Comparison of ENCODE assay signal across 18 cellular contexts in genomic region chrX:112874140-112874539, GRCh38. TPM values are rescaled to one million over a fixed set of nuclear protein-coding genes. Genes with fewer than 3 reads are reported as not detected.
DNase-seq lines count a peak whose midpoint lies in the region; ATAC-seq and TF ChIP-seq lines count a peak whose summit lies in the region.
"Had no signal": no experiment of that assay in that cellular context is flagged by ENCODE, and none has a peak within 500 bp of the region (broad histone marks: within the 10 kb centered on the region; RNA-seq: fewer than 3 reads in every experiment).

No MANE protein-coding gene starts in this region.

- H3K9ac ChIP-seq in adipocyte (ENCODE audit: low read length) (no peak overlapping the region), neural cell (ENCODE audit: low read length) (no peak overlapping the region)
- H3K9ac ChIP-seq: KMS-11 had no signal

- H3K79me2 ChIP-seq in neural cell (replicated peaks; ENCODE audit: insufficient read depth, low read length): no peaks in the 10 kb centered on the region

- H3K9me3 ChIP-seq in adipocyte (ENCODE audit: control insufficient read depth, low read length): peaks cover 1% of the 10 kb centered on the region
- H3K9me3 ChIP-seq in neural cell (ENCODE audit: low read length): no peaks in the 10 kb centered on the region
- H3K9me3 ChIP-seq in WERI-Rb-1 (ENCODE audit: severe bottlenecking): no peaks in the 10 kb centered on the region
- H3K9me3 ChIP-seq: gastroesophageal sphincter, testis had no signal

- no peak overlapping the region for H2AFZ ChIP-seq in neural cell (ENCODE audit: low read depth, low read length)

- H3K27ac ChIP-seq in neural cell (ENCODE audit: low read length) (no peak overlapping the region), WERI-Rb-1 (no peak overlapping the region)
- H3K27ac ChIP-seq: 22Rv1, dorsolateral prefrontal cortex, gastroesophageal sphincter, KMS-11, testis had no signal

- H3K4me3 ChIP-seq in adipocyte (ENCODE audit: low read length) (no peak overlapping the region), neural cell (ENCODE audit: low read length) (no peak overlapping the region), WERI-Rb-1 (ENCODE audit: low read depth, low read length) (no peak overlapping the region)
- H3K4me3 ChIP-seq: dorsolateral prefrontal cortex, gastroesophageal sphincter, testis had no signal

- ATAC-seq in HG03378 (IDR thresholded peaks at IDR 0.05; ENCODE audit: unreplicated experiment) (peak; percentile 29), GM21825 (IDR thresholded peaks at IDR 0.05; ENCODE audit: unreplicated experiment) (no peak)
- ATAC-seq: gastroesophageal sphincter had no signal

- peak; percentile 71 for TF ChIP-seq RAD21 in neural cell (conservative IDR thresholded peaks at IDR 0.05)

- H3K4me1 ChIP-seq in adipocyte (ENCODE audit: control insufficient read depth, insufficient read depth, low read length): peaks cover 9% of the 10 kb centered on the region
- H3K4me1 ChIP-seq: gastroesophageal sphincter, testis had no signal

- H3F3A ChIP-seq in neural cell (ENCODE audit: insufficient read depth, low read length, poor library complexity, severe bottlenecking): no peaks in the 10 kb centered on the region

- TF ChIP-seq CTCF in neural cell (IDR thresholded peaks at IDR 0.05; ENCODE audit: poor library complexity, severe bottlenecking) (peak; percentile 61), WERI-Rb-1 (IDR thresholded peaks at IDR 0.05; ENCODE audit: low read depth, low read length) (no peak)

- H3K9me2 ChIP-seq in neural cell (ENCODE audit: insufficient read depth, low read length): no peaks in the 10 kb centered on the region

- DNase-seq in DMS 273 (lab: John Stamatoyannopoulos, UW; ENCODE audit: unreplicated experiment) (peak; percentile 2), DMS 273 treated with DMSO at 0.1 percent for 48 hours (lab: John Stamatoyannopoulos, UW) (no peak), adipocyte (ENCODE audit: low read depth) (peak; percentile 68), WERI-Rb-1 (no peak), NCI-H345 treated with DMSO at 0.1 percent for 48 hours (lab: John Stamatoyannopoulos, UW; ENCODE audit: unreplicated experiment) (no peak)
- DNase-seq: activated T-cell treated with anti-CD3 and anti-CD28 coated beads, Interleukin-2, amount 50 U/mL, for 1 hour; amniotic stem cell; COR-L47; dorsolateral prefrontal cortex; islet precursor cell; posterior cingulate gyrus; testis had no signal

- no peaks in the 10 kb centered on the region for H4K20me1 ChIP-seq in neural cell (ENCODE audit: insufficient read depth)

- no peak overlapping the region for H3K4me2 ChIP-seq in neural cell (ENCODE audit: low read length)
- H3K4me2 ChIP-seq: KMS-11 had no signal

- TF ChIP-seq EP300 in neural cell (conservative IDR thresholded peaks at IDR 0.05; ENCODE audit: poor library complexity, severe bottlenecking): no peak

- H3K27me3 ChIP-seq in adipocyte (replicated peaks; ENCODE audit: control insufficient read depth, insufficient read depth, low read length): peaks cover 39% of the 10 kb centered on the region
- H3K27me3 ChIP-seq in neural cell (ENCODE audit: insufficient read depth, low read depth, low read length): no peaks in the 10 kb centered on the region
- peaks cover 58% of the 10 kb centered on the region for H3K27me3 ChIP-seq in WERI-Rb-1 (ENCODE audit: insufficient read depth, low read depth, severe bottlenecking)
- H3K27me3 ChIP-seq: gastroesophageal sphincter, testis had no signal

- no peaks in the 10 kb centered on the region for H3K36me3 ChIP-seq in adipocyte (ENCODE audit: control insufficient read depth, insufficient read depth, low read length, severe bottlenecking)
- no peaks in the 10 kb centered on the region for H3K36me3 ChIP-seq in neural cell (ENCODE audit: insufficient read depth, low read length)
- H3K36me3 ChIP-seq in WERI-Rb-1: no peaks in the 10 kb centered on the region
- H3K36me3 ChIP-seq: gastroesophageal sphincter had no signal

TF ChIP-seq in neural cell, 6 proteins besides CTCF, POLR2A, EP300 and RAD21:
- peak; percentile 52 for TF ChIP-seq SMC3 (conservative IDR thresholded peaks at IDR 0.05; ENCODE audit: poor library complexity)
- no peak for TF ChIP-seq TAF1 (IDR thresholded peaks at IDR 0.05; ENCODE audit: low read depth)

RNA-seq across cellular contexts. Expression of gene AMOT, which starts 33.5 kb away (rescaled TPM):
- polyA plus RNA-seq in neural cell: 2.8 and 6.3 TPM in 2 replicates
- polyA minus RNA-seq in neural cell: 11.2 and 13.0 TPM in 2 replicates

Comparison
In these comparisons a context has a peak if more than half of its experiments do, and no peak if none do; other contexts are left out.
1. DNase-seq: peak in DMS 273 (single experiment) and adipocyte (single experiment); none in DMS 273 treated with DMSO at 0.1 percent for 48 hours (single experiment), WERI-Rb-1 (single experiment) and NCI-H345 treated with DMSO at 0.1 percent for 48 hours (single experiment).